Comparison of ENCODE assay signal across 11 cellular contexts in the genomic region with DNA sequence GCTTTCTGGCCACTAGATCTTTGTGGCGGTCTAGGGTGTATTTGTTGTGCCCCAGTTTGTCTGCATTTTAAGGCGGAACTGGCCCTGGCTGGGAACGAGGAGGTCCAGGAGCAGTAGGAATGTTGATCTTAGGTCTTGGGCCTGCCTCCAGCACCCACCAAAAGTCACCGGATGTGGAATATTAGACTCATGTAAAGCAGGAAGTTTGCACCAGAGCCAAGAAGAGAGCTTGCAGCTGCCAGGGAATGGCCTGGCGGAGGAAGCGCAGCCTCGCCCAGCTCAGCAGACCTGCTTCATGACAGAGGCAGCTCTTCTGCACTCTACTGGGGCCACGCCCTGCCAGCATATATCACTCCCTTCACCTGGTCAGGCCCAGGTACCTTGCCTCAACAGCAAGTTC. TPM values are rescaled to one million over a fixed set of nuclear protein-coding genes. Genes with fewer than 3 reads are reported as not detected.
A peak's percentile ranks its signal among the peaks of the same experiment; 100 is the strongest.
DNase-seq lines count a peak whose midpoint lies in the region; ATAC-seq and TF ChIP-seq lines count a peak whose summit lies in the region.
"Had no signal": no experiment of that assay in that cellular context is flagged by ENCODE, and none has a peak within 500 bp of the region (broad histone marks: within the 10 kb centered on the region; RNA-seq: fewer than 3 reads in every experiment).

No MANE protein-coding gene starts in this region.

- peak; percentile 6 to 36 for DNase-seq in Kasumi-1 (lab: John Stamatoyannopoulos, UW)
- DNase-seq in coronary artery (ENCODE audit: low spot score) = peak; percentile 88
- DNase-seq in left colon = peak; percentile 60 to 70
- peak; percentile 82 for DNase-seq in stromal cell of bone marrow (ENCODE audit: low read depth)
- no peak for DNase-seq in endothelial cell (ENCODE audit: low spot score)
- DNase-seq: activated CD8-positive, alpha-beta T cell treated with anti-CD3 and anti-CD28 coated beads for 36 hours had no signal

- no peak overlapping the region for H3K4me3 Mint-ChIP-seq in endothelial cell (ENCODE audit: unreplicated experiment)
- H3K4me3 Mint-ChIP-seq: activated CD8-positive, alpha-beta T cell treated with anti-CD3 and anti-CD28 coated beads for 36 hours had no signal

- peaks cover 4% of the 10 kb centered on the region for H3K4me1 Mint-ChIP-seq in endothelial cell (ENCODE audit: unreplicated experiment)

- intact Hi-C loops in left colon (cut with DNase I, micrococcal nuclease) = no loop called here

- ATAC-seq in left colon (peak; percentile 81), GM18511 (IDR thresholded peaks at IDR 0.05; ENCODE audit: unreplicated experiment) (no peak), HG03135 (IDR thresholded peaks at IDR 0.05; ENCODE audit: unreplicated experiment) (no peak)
- ATAC-seq in activated CD4-positive, CD25-positive, alpha-beta regulatory T cell treated with anti-CD3 and anti-CD28 coated beads, Interleukin-2, amount 50 U/mL, for 24 hours = no peak
- ATAC-seq: activated CD8-positive, alpha-beta T cell treated with anti-CD3 and anti-CD28 coated beads for 36 hours had no signal

- peak overlapping the region; percentile 85 for H3K4me3 ChIP-seq in coronary artery
- H3K4me3 ChIP-seq: SJSA1 had no signal

- peaks cover 7% of the 10 kb centered on the region for H3K27me3 Mint-ChIP-seq in endothelial cell (ENCODE audit: unreplicated experiment)

- peak overlapping the region; percentile 94 to 97 for H3K27ac ChIP-seq in coronary artery
- H3K27ac ChIP-seq: brain microvascular endothelial cell, SJSA1 had no signal

- H3K9me3 Mint-ChIP-seq in endothelial cell (ENCODE audit: unreplicated experiment) = no peaks in the 10 kb centered on the region
- H3K9me3 Mint-ChIP-seq: activated CD8-positive, alpha-beta T cell treated with anti-CD3 and anti-CD28 coated beads for 36 hours had no signal

- H3K27ac Mint-ChIP-seq in endothelial cell (ENCODE audit: unreplicated experiment) = no peak overlapping the region
- H3K27ac Mint-ChIP-seq: activated CD8-positive, alpha-beta T cell treated with anti-CD3 and anti-CD28 coated beads for 36 hours had no signal

- H3K36me3 Mint-ChIP-seq in endothelial cell (ENCODE audit: low read depth, unreplicated experiment) = peaks cover 11% of the 10 kb centered on the region

- TF ChIP-seq CTCF in coronary artery (IDR thresholded peaks at IDR 0.05) (no peak), endothelial cell (IDR thresholded peaks at IDR 0.05; ENCODE audit: unreplicated experiment) (no peak)

RNA-seq across cellular contexts. Expression of gene GPX3, which starts 3.3 kb away (rescaled TPM):
- total RNA-seq in left colon = 100 to 1,000 TPM; 106 to 174 TPM
- 32.5 TPM for total RNA-seq in endothelial cell (ENCODE audit: unreplicated experiment)
- total RNA-seq: activated CD8-positive, alpha-beta T cell treated with anti-CD3 and anti-CD28 coated beads for 36 hours had no signal

RNA-seq across cellular contexts. Expression of gene TNIP1, which starts 57.2 kb away (rescaled TPM):
- total RNA-seq in left colon (100 to 1,000 TPM; 200 to 215 TPM), endothelial cell (ENCODE audit: unreplicated experiment) (76.0 TPM)
